Comparison of ENCODE assay signal across 13 cellular contexts in genomic region chr6:44446626-44447297, GRCh38. TPM values are rescaled to one million over a fixed set of nuclear protein-coding genes. Genes with fewer than 3 reads are reported as not detected.
A peak's percentile ranks its signal among the peaks of the same experiment; 100 is the strongest.
DNase-seq lines count a peak whose midpoint lies in the region; ATAC-seq and TF ChIP-seq lines count a peak whose summit lies in the region.
"Had no signal": no experiment of that assay in that cellular context is flagged by ENCODE, and none has a peak within 500 bp of the region (broad histone marks: within the 10 kb centered on the region; RNA-seq: fewer than 3 reads in every experiment).

No MANE protein-coding gene starts in this region.

- peaks cover 11% of the 10 kb centered on the region for H3K9me3 ChIP-seq in suprapubic skin
- H3K9me3 ChIP-seq: testis had no signal

- ATAC-seq in GM19455 (IDR thresholded peaks at IDR 0.05; ENCODE audit: unreplicated experiment) (no peak), GM18502 (IDR thresholded peaks at IDR 0.05; ENCODE audit: poor library complexity, unreplicated experiment) (no peak)

- TF ChIP-seq CTCF in suprapubic skin (IDR thresholded peaks at IDR 0.05), result no peak

- H3K27ac ChIP-seq in epithelial cell of prostate (peak overlapping the region; percentile 66), suprapubic skin (no peak overlapping the region)
- H3K27ac ChIP-seq: testis had no signal

- DNase-seq in GM03348 (ENCODE audit: low spot score), result peak; percentile 58
- DNase-seq in NCI-H69 (lab: John Stamatoyannopoulos, UW), result peak; percentile 49
- peak; percentile 70 for DNase-seq in epithelial cell of prostate (ENCODE audit: low read depth, low spot score)
- peak; percentile 75 for DNase-seq in skeletal muscle cell (ENCODE audit: low read depth)
- DNase-seq in NCI-H774 (lab: John Stamatoyannopoulos, UW), result no peak
- no peak for DNase-seq in suprapubic skin (ENCODE audit: low spot score in 2 of 2)
- DNase-seq: activated naive CD4-positive, alpha-beta T cell treated with Interleukin-2 at 50 U/mL for 16 hours; DMS153; effector CD4-positive, alpha-beta T cell; stimulated activated CD4-positive, alpha-beta T cell treated with anti-CD3 and anti-CD28 coated beads, Interleukin-2, amount 100 ng/mL, for 24 hours; testis had no signal

- 84% methylated on average over 4 of the region's 4 CpGs for WGBS in suprapubic skin

- no peaks in the 10 kb centered on the region for H3K27me3 ChIP-seq in suprapubic skin
- H3K27me3 ChIP-seq: testis had no signal

- peaks cover 48% of the 10 kb centered on the region for H3K36me3 ChIP-seq in suprapubic skin

- H3K4me3 ChIP-seq in skeletal muscle cell (ENCODE audit: low read depth, low read length), result no peak overlapping the region
- H3K4me3 ChIP-seq in suprapubic skin, result no peak overlapping the region
- H3K4me3 ChIP-seq: testis had no signal

- no peak for TF ChIP-seq EP300 in suprapubic skin (IDR thresholded peaks at IDR 0.05)

- no peak for TF ChIP-seq POLR2A in suprapubic skin (IDR thresholded peaks at IDR 0.05)

- H3K4me1 ChIP-seq in suprapubic skin, result no peaks in the 10 kb centered on the region
- H3K4me1 ChIP-seq: testis had no signal

RNA-seq across cellular contexts. Expression of gene CDC5L, which starts 59.3 kb away (rescaled TPM):
- total RNA-seq in suprapubic skin, result 10 to 100 TPM; 12.3 to 16.6 (median 15.4) TPM

Comparison
In these comparisons a context has a peak if more than half of its experiments do, and no peak if none do; other contexts are left out.
1. DNase-seq: peak in GM03348 (single experiment), NCI-H69 (single experiment), epithelial cell of prostate (single experiment) and skeletal muscle cell (single experiment); none in NCI-H774 (single experiment) and suprapubic skin (0 of 2).